ENCODE assay signal across 9 cellular contexts in genomic region chr16:324451-325334, GRCh38. TPM values are rescaled to one million over a fixed set of nuclear protein-coding genes. Genes with fewer than 3 reads are reported as not detected.
A peak's percentile ranks its signal among the peaks of the same experiment; 100 is the strongest.
DNase-seq lines count a peak whose midpoint lies in the region; ATAC-seq and TF ChIP-seq lines count a peak whose summit lies in the region.
"Had no signal": no experiment of that assay in that cellular context is flagged by ENCODE, and none has a peak within 500 bp of the region (broad histone marks: within the 10 kb centered on the region; RNA-seq: fewer than 3 reads in every experiment).

No MANE protein-coding gene starts in this region.

- intact Hi-C loops in OCI-LY7 (cut with micrococcal nuclease; ENCODE audit: unreplicated experiment) (no loop called here), ascending aorta (cut with DNase I) (no loop called here)

- TF ChIP-seq CTCF in OCI-LY7 (conservative IDR thresholded peaks at IDR 0.05; ENCODE audit: low read length) = no peak
- no peak for TF ChIP-seq CTCF in osteoblast (IDR thresholded peaks at IDR 0.05; ENCODE audit: extremely low read depth, low read depth, low read length)
- TF ChIP-seq CTCF in ascending aorta (IDR thresholded peaks at IDR 0.05) = no peak

- BruUV-seq in OCI-LY7 (replicated peaks; lab: Mats Ljungman, UMichigan) = no TSS peak

- H3K27me3 ChIP-seq in osteoblast (ENCODE audit: insufficient read depth, low read length) (no peaks in the 10 kb centered on the region), MG63 (no peaks in the 10 kb centered on the region), ascending aorta (no peaks in the 10 kb centered on the region)

- H3K9me3 ChIP-seq in OCI-LY7 (ENCODE audit: low read length) (no peaks in the 10 kb centered on the region), osteoblast (ENCODE audit: low read depth, low read length) (no peaks in the 10 kb centered on the region), MG63 (no peaks in the 10 kb centered on the region), ascending aorta (no peaks in the 10 kb centered on the region)

- H3K4me3 ChIP-seq in GM08714 (ENCODE audit: low read length) (peak overlapping the region; percentile 40; the same call in 1 of the 2 replicates), OCI-LY7 (ENCODE audit: low read depth, low read length, poor library complexity, severe bottlenecking) (no peak overlapping the region), osteoblast (ENCODE audit: insufficient read depth, low read length) (no peak overlapping the region), MG63 (no peak overlapping the region), ascending aorta (peak overlapping the region in 1 of 2 donors; percentile 19)

- CTCF ChIA-PET in OCI-LY7 (lab: Charles Lee; ENCODE audit: unreplicated experiment) = no interaction called here

- H3K4me2 ChIP-seq in OCI-LY7 (ENCODE audit: low read length) = peak overlapping the region; percentile 45
- no peak overlapping the region for H3K4me2 ChIP-seq in osteoblast (ENCODE audit: insufficient read depth, low read length)

- POLR2A ChIA-PET in OCI-LY7 (lab: Charles Lee) = no interaction called here

- no peaks in the 10 kb centered on the region; the same call in 1 of the 2 replicates for H4K20me1 ChIP-seq in OCI-LY7 (ENCODE audit: insufficient read depth, low read length)
- H4K20me1 ChIP-seq in osteoblast (ENCODE audit: insufficient read depth, low read length) = peaks cover 52% of the 10 kb centered on the region

- no peak overlapping the region for H2AFZ ChIP-seq in OCI-LY7 (ENCODE audit: low read length)
- no peak overlapping the region for H2AFZ ChIP-seq in osteoblast (ENCODE audit: low read length)

- DNase-seq in OCI-LY7 (ENCODE audit: low spot score) (peak; percentile 14), osteoblast (ENCODE audit: insufficient read length, low spot score, missing footprints) (peak; percentile 72), MG63 (no peak), ascending aorta (ENCODE audit: low spot score in 2 of 2) (no peak)
- peak; percentile 64 for DNase-seq in activated naive CD4-positive, alpha-beta T cell treated with Interleukin-2 at 50 U/mL for 16 hours

- H3K79me2 ChIP-seq in OCI-LY7 (ENCODE audit: insufficient read depth, low read depth, low read length) (no peaks in the 10 kb centered on the region; the same call in 1 of the 2 replicates), osteoblast (ENCODE audit: insufficient read depth, low read length) (peaks cover 64% of the 10 kb centered on the region)

- no peak for ATAC-seq in GM18867 (IDR thresholded peaks at IDR 0.05; ENCODE audit: unreplicated experiment)
- ATAC-seq in HG02973 (IDR thresholded peaks at IDR 0.05; ENCODE audit: unreplicated experiment) = no peak

- no peak overlapping the region for H3K27ac ChIP-seq in OCI-LY7 (ENCODE audit: low read depth, low read length, poor library complexity, severe bottlenecking)
- H3K27ac ChIP-seq in osteoblast (ENCODE audit: low read depth, low read length) = no peak overlapping the region
- H3K27ac ChIP-seq in ascending aorta = no peak overlapping the region

- H3K9me2 ChIP-seq in OCI-LY7 (ENCODE audit: insufficient read depth, low read length) = no peaks in the 10 kb centered on the region

- H3K36me3 ChIP-seq in OCI-LY7 (ENCODE audit: insufficient read depth, low read length) (no peaks in the 10 kb centered on the region), osteoblast (ENCODE audit: insufficient read depth, low read length) (no peaks in the 10 kb centered on the region), MG63 (peaks cover 17% of the 10 kb centered on the region), ascending aorta (no peaks in the 10 kb centered on the region)

- peaks cover 26% of the 10 kb centered on the region for H3K4me1 ChIP-seq in OCI-LY7 (ENCODE audit: insufficient read depth, low read length, poor library complexity, severe bottlenecking)
- H3K4me1 ChIP-seq in osteoblast (ENCODE audit: insufficient read depth, low read length) = peaks cover 13% of the 10 kb centered on the region
- H3K4me1 ChIP-seq in ascending aorta = peaks cover 0 to 7% of the 10 kb centered on the region in 2 donors

RNA-seq across cellular contexts. Expression of gene AXIN1, which starts 27.8 kb away (rescaled TPM):
- 30.3 and 30.6 TPM in 2 replicates for total RNA-seq in OCI-LY7 (2014; rRNA removed; shearing (Covaris generic))
- total RNA-seq in OCI-LY7 (2022) (29.0 and 29.8 TPM in 2 replicates), osteoblast (21.5 and 21.7 TPM in 2 replicates), ascending aorta (27.6 TPM)
- total RNA-seq in MG63 (2014; rRNA removed; shearing (Covaris generic); ENCODE audit: low replicate concordance) = 46.9 and 48.3 TPM in 2 replicates

RNA-seq across cellular contexts. Expression of gene PDIA2, which starts 41.7 kb away (rescaled TPM):
- not detected in 2 replicates for total RNA-seq in OCI-LY7 (2014; rRNA removed; shearing (Covaris generic))
- not detected in 2 replicates for total RNA-seq in OCI-LY7 (2022)
- not detected in 2 replicates for total RNA-seq in osteoblast
- 3.1 TPM in 1 of 2 replicates, not detected in the other for total RNA-seq in MG63 (2014; rRNA removed; shearing (Covaris generic); ENCODE audit: low replicate concordance)
- total RNA-seq in ascending aorta = not detected
- total RNA-seq: bronchial epithelial cell had no signal

RNA-seq across cellular contexts. Expression of gene ARHGDIG, which starts 44.3 kb away (rescaled TPM):
- total RNA-seq in OCI-LY7 (2014; rRNA removed; shearing (Covaris generic)) = not detected in 2 replicates
- total RNA-seq in OCI-LY7 (2022) (not detected in 2 replicates), osteoblast (not detected in 2 replicates), ascending aorta (not detected)
- total RNA-seq in MG63 (2014; rRNA removed; shearing (Covaris generic); ENCODE audit: low replicate concordance) = 5.9 TPM in 1 of 2 replicates, not detected in the other
- total RNA-seq: bronchial epithelial cell had no signal

RNA-seq across cellular contexts. Expression of gene MRPL28, which starts 45.6 kb away (rescaled TPM):
- 113 and 134 TPM in 2 replicates for total RNA-seq in OCI-LY7 (2014; rRNA removed; shearing (Covaris generic))
- 78.1 and 84.6 TPM in 2 replicates for total RNA-seq in OCI-LY7 (2022)
- 50.7 and 55.4 TPM in 2 replicates for total RNA-seq in osteoblast
- total RNA-seq in MG63 (2014; rRNA removed; shearing (Covaris generic); ENCODE audit: low replicate concordance) = 172 and 192 TPM in 2 replicates
- total RNA-seq in ascending aorta = 47.8 TPM

RNA-seq across cellular contexts. Expression of gene RGS11, which starts 48.9 kb away (rescaled TPM):
- not detected in 2 replicates for total RNA-seq in OCI-LY7 (2014; rRNA removed; shearing (Covaris generic))
- total RNA-seq in OCI-LY7 (2022) = not detected in 2 replicates
- 0.36 and 0.59 TPM in 2 replicates for total RNA-seq in osteoblast
- total RNA-seq in MG63 (2014; rRNA removed; shearing (Covaris generic); ENCODE audit: low replicate concordance) = not detected in 2 replicates
- total RNA-seq in ascending aorta = 32.6 TPM
- total RNA-seq: bronchial epithelial cell had no signal

Comparison
In these comparisons a context has a peak if more than half of its experiments do, and no peak if none do; other contexts are left out.
1. DNase-seq: peak in OCI-LY7 (single experiment), activated naive CD4-positive, alpha-beta T cell treated with Interleukin-2 at 50 U/mL for 16 hours (single experiment) and osteoblast (single experiment); none in MG63 (single experiment) and ascending aorta (0 of 2).